In genomic region chr16:57383276-57384247, GRCh38 we compare ENCODE assay signal across 10 cellular contexts. TPM values are rescaled to one million over a fixed set of nuclear protein-coding genes. Genes with fewer than 3 reads are reported as not detected.
A peak's percentile ranks its signal among the peaks of the same experiment; 100 is the strongest.
DNase-seq lines count a peak whose midpoint lies in the region; ATAC-seq and TF ChIP-seq lines count a peak whose summit lies in the region.
"Had no signal": no experiment of that assay in that cellular context is flagged by ENCODE, and none has a peak within 500 bp of the region (broad histone marks: within the 10 kb centered on the region; RNA-seq: fewer than 3 reads in every experiment).

No MANE protein-coding gene starts in this region.

- H3K4me1 Mint-ChIP-seq in brain (peaks cover 6% of the 10 kb centered on the region), HFFc6 (ENCODE audit: low read depth) (no peaks in the 10 kb centered on the region; the same call in 1 of the 2 replicates)

- intact Hi-C loops in left lung (cut with DNase I) = no loop called here

- H3K36me3 ChIP-seq in left lung = peaks cover 0 to 9% of the 10 kb centered on the region in 2 donors
- H3K36me3 ChIP-seq: HAP-1 had no signal

- no peak overlapping the region for H3K4me3 Mint-ChIP-seq in brain
- H3K4me3 Mint-ChIP-seq in HFFc6 = no peak overlapping the region

- H3K36me3 Mint-ChIP-seq in brain (no peaks in the 10 kb centered on the region), HFFc6 (ENCODE audit: low read depth) (no peaks in the 10 kb centered on the region)

- TF ChIP-seq CTCF in brain (conservative IDR thresholded peaks at IDR 0.05) = no peak
- no peak for TF ChIP-seq CTCF in left lung (IDR thresholded peaks at IDR 0.05)
- no peak for TF ChIP-seq CTCF in GM20000 (IDR thresholded peaks at IDR 0.05; ENCODE audit: extremely low read depth, missing control alignments)
- TF ChIP-seq CTCF in HFFc6 (IDR thresholded peaks at IDR 0.05) = no peak

- H3K9me3 ChIP-seq in left lung = no peaks in the 10 kb centered on the region
- H3K9me3 ChIP-seq: HAP-1 had no signal

- no peak overlapping the region for H3K4me3 ChIP-seq in left lung
- H3K4me3 ChIP-seq: HAP-1 had no signal

- peaks cover 5 to 40% of the 10 kb centered on the region in 2 donors for H3K4me1 ChIP-seq in left lung
- H3K4me1 ChIP-seq: HAP-1 had no signal

- DNase-seq in A172 (ENCODE audit: low spot score) = peak; percentile 56
- DNase-seq in HPDE6-E6E7 (ENCODE audit: extremely low spot score) = peak; percentile 61
- DNase-seq in left lung = no peak
- no peak for DNase-seq in globus pallidus (ENCODE audit: low spot score)
- DNase-seq in GM20000 (ENCODE audit: low spot score) = no peak
- DNase-seq in HFFc6 = no peak
- DNase-seq in cerebellum (ENCODE audit: low spot score) = no peak
- DNase-seq: NCI-H510A treated with DMSO at 0.1 percent for 48 hours had no signal

- H3K9me3 Mint-ChIP-seq in brain (no peaks in the 10 kb centered on the region), HFFc6 (no peaks in the 10 kb centered on the region)

- H3K27ac ChIP-seq in left lung = peak overlapping the region in 1 of 2 donors; percentile 28

- H3K27me3 ChIP-seq in left lung = no peaks in the 10 kb centered on the region

- H3K27me3 Mint-ChIP-seq in brain (no peaks in the 10 kb centered on the region), HFFc6 (ENCODE audit: insufficient read depth) (peaks cover 28% of the 10 kb centered on the region)

- H3K27ac Mint-ChIP-seq in brain (peak overlapping the region in 4 of 5 experiments; percentile 60 to 70 (median 65)), HFFc6 (no peak overlapping the region)

- peak; percentile 45 for ATAC-seq in left lung

RNA-seq across cellular contexts. Expression of gene CX3CL1, which starts 11.3 kb away (rescaled TPM):
- 0.79 and 0.88 TPM in 2 replicates for total RNA-seq in A172 (2014; rRNA removed; shearing (Covaris generic))
- polyA plus RNA-seq in brain (ENCODE audit: insufficient read depth, low read depth, low replicate concordance) = 23.2 TPM
- total RNA-seq in left lung (10 to 100 TPM; 20.3 to 27.8 TPM), cerebellum (4.4 TPM)
- total RNA-seq in HFFc6 (2021; fragmentation: NEBNext Ultra II Directional; extraction: Animal tissue kit (Norgen Biotek cat#: 25700)) = not detected

RNA-seq across cellular contexts. Expression of gene CCL17, which starts 21.0 kb away (rescaled TPM):
- total RNA-seq in A172 (2014; rRNA removed; shearing (Covaris generic)) = 3.4 and 14.2 TPM in 2 replicates
- not detected for polyA plus RNA-seq in brain (ENCODE audit: insufficient read depth, low read depth, low replicate concordance)
- total RNA-seq in left lung (1 to 10 TPM; 1.1 to 6.4 TPM), cerebellum (not detected)
- total RNA-seq in HFFc6 (2021; fragmentation: NEBNext Ultra II Directional; extraction: Animal tissue kit (Norgen Biotek cat#: 25700)) = not detected

RNA-seq across cellular contexts. Expression of gene CCL22, which starts 25.0 kb away (rescaled TPM):
- not detected in 2 replicates for total RNA-seq in A172 (2014; rRNA removed; shearing (Covaris generic))
- polyA plus RNA-seq in brain (ENCODE audit: insufficient read depth, low read depth, low replicate concordance) = not detected
- total RNA-seq in left lung (1 to 10 TPM; 1.6 to 2.4 TPM), cerebellum (not detected)
- total RNA-seq in HFFc6 (2021; fragmentation: NEBNext Ultra II Directional; extraction: Animal tissue kit (Norgen Biotek cat#: 25700)) = not detected

Comparison
In these comparisons a context has a peak if more than half of its experiments do, and no peak if none do; other contexts are left out.
1. DNase-seq: peak in A172 (single experiment) and HPDE6-E6E7 (single experiment); none in left lung (0 of 2), globus pallidus (single experiment), GM20000 (single experiment), HFFc6 (single experiment) and cerebellum (single experiment).